ENCODE assay signal across 9 cellular contexts in genomic region chr13:111066544-111066943, GRCh38. TPM values are rescaled to one million over a fixed set of nuclear protein-coding genes. Genes with fewer than 3 reads are reported as not detected.
A peak's percentile ranks its signal among the peaks of the same experiment; 100 is the strongest.
DNase-seq lines count a peak whose midpoint lies in the region; ATAC-seq and TF ChIP-seq lines count a peak whose summit lies in the region.
"Had no signal": no experiment of that assay in that cellular context is flagged by ENCODE, and none has a peak within 500 bp of the region (broad histone marks: within the 10 kb centered on the region; RNA-seq: fewer than 3 reads in every experiment).

No MANE protein-coding gene starts in this region.

- 30 to 53% methylated on average over 22 of the region's 22 CpGs for WGBS in lung, 2 donors
- WGBS in thymus, result 28% methylated on average over 22 of the region's 22 CpGs

- H3K27ac ChIP-seq in lung (ENCODE audit: low read depth in 1 of 2, low read length in 1 of 2) (no peak overlapping the region), thymus (ENCODE audit: low read depth) (no peak overlapping the region)

- H3K36me3 ChIP-seq in lung (ENCODE audit: control insufficient read depth in 2 of 2, insufficient read depth in 2 of 2, low read length in 2 of 2), result no peaks in the 10 kb centered on the region
- H3K36me3 ChIP-seq in thymus (ENCODE audit: control insufficient read depth, insufficient read depth), result no peaks in the 10 kb centered on the region

- H3K4me1 Mint-ChIP-seq in activated T-cell treated with anti-CD3 and anti-CD28 coated beads, Interleukin-2, amount 50 U/mL, for 72 hours (ENCODE audit: low read depth), result peaks cover 18% of the 10 kb centered on the region

- H3K27me3 ChIP-seq in lung (ENCODE audit: control insufficient read depth, insufficient read depth), result peaks cover 3% of the 10 kb centered on the region
- H3K27me3 ChIP-seq in thymus (ENCODE audit: control insufficient read depth, insufficient read depth), result peaks cover 22% of the 10 kb centered on the region

- H3K9me3 Mint-ChIP-seq in activated T-cell treated with anti-CD3 and anti-CD28 coated beads, Interleukin-2, amount 50 U/mL, for 72 hours, result peaks cover 7 to 8% of the 10 kb centered on the region in 2 donors

- H3K27me3 Mint-ChIP-seq in activated T-cell treated with anti-CD3 and anti-CD28 coated beads, Interleukin-2, amount 50 U/mL, for 72 hours (ENCODE audit: low read depth), result peaks cover 51% of the 10 kb centered on the region

- H3K9me3 ChIP-seq in lung (ENCODE audit: control insufficient read depth in 2 of 2, insufficient read depth in 1 of 2, low read length in 1 of 2) (peaks cover 0 to 2% of the 10 kb centered on the region in 2 donors), thymus (ENCODE audit: control insufficient read depth) (peaks cover 3% of the 10 kb centered on the region)

- no peak for ATAC-seq in activated T-cell treated with anti-CD3 and anti-CD28 coated beads, Interleukin-2, amount 50 U/mL, for 72 hours (replicated peaks in 1 of 2)
- ATAC-seq in lung (ENCODE audit: insufficient read depth, low FRiP score) (no peak), HG03457 (IDR thresholded peaks at IDR 0.05; ENCODE audit: unreplicated experiment) (no peak), HG03108 (IDR thresholded peaks at IDR 0.05; ENCODE audit: unreplicated experiment) (no peak)

- TF ChIP-seq CTCF in choroid plexus epithelial cell (conservative IDR thresholded peaks at IDR 0.05; ENCODE audit: low read depth, low read length), result no peak
- no peak for TF ChIP-seq CTCF in lung (IDR thresholded peaks at IDR 0.05; ENCODE audit: control extremely low read depth, extremely low read depth)

- H3K4me1 ChIP-seq in lung (ENCODE audit: control insufficient read depth in 2 of 2, insufficient read depth in 2 of 2, low read length in 2 of 2) (peaks cover 0 to 4% of the 10 kb centered on the region in 2 donors), thymus (ENCODE audit: control insufficient read depth, insufficient read depth, low read length) (peaks cover 5% of the 10 kb centered on the region)

- peak overlapping the region; percentile 81 to 88 for H3K4me3 Mint-ChIP-seq in activated T-cell treated with anti-CD3 and anti-CD28 coated beads, Interleukin-2, amount 50 U/mL, for 72 hours

- no peak for DNase-seq in activated T-cell treated with anti-CD3 and anti-CD28 coated beads, Interleukin-2, amount 50 U/mL, for 72 hours
- no peak for DNase-seq in activated T-cell treated with anti-CD3 and anti-CD28 coated beads, Interleukin-2, amount 50 U/mL, for 1 hour
- DNase-seq in choroid plexus epithelial cell (ENCODE audit: low read depth) (peak; percentile 17), lung (ENCODE audit: low spot score) (peak; percentile 26), activated gamma-delta T cell (lab: John Stamatoyannopoulos, UW) (no peak)
- DNase-seq: SHP77 treated with DMSO at 0.1 percent for 48 hours had no signal

- peak overlapping the region; percentile 24 for H3K4me3 ChIP-seq in choroid plexus epithelial cell (ENCODE audit: low read depth, low read length)
- no peak overlapping the region for H3K4me3 ChIP-seq in lung
- H3K4me3 ChIP-seq in thymus (ENCODE audit: low read length), result peak overlapping the region; percentile 6

- H3K36me3 Mint-ChIP-seq in activated T-cell treated with anti-CD3 and anti-CD28 coated beads, Interleukin-2, amount 50 U/mL, for 72 hours (ENCODE audit: insufficient read depth in 2 of 2), result peaks cover 7 to 8% of the 10 kb centered on the region in 2 donors

- H3K27ac Mint-ChIP-seq in activated T-cell treated with anti-CD3 and anti-CD28 coated beads, Interleukin-2, amount 50 U/mL, for 72 hours, result no peak overlapping the region

RNA-seq across cellular contexts. Expression of gene ARHGEF7, which starts 48.6 kb away (rescaled TPM):
- 10 to 100 TPM; 55.1 to 64.4 TPM for total RNA-seq in activated T-cell treated with anti-CD3 and anti-CD28 coated beads, Interleukin-2, amount 50 U/mL, for 72 hours
- total RNA-seq in lung, result 100 to 1,000 TPM in 1 of 2 donors, 10 to 100 TPM in 1; 54.6 to 143 TPM
- polyA plus RNA-seq in lung (10 to 100 TPM; 20.9 to 21.1 TPM), thymus (60.4 TPM)

Comparison
In these comparisons a context has a peak if more than half of its experiments do, and no peak if none do; other contexts are left out.
1. DNase-seq: peak in choroid plexus epithelial cell (single experiment) and lung (single experiment); none in activated T-cell treated with anti-CD3 and anti-CD28 coated beads, Interleukin-2, amount 50 U/mL, for 72 hours (0 of 2), activated T-cell treated with anti-CD3 and anti-CD28 coated beads, Interleukin-2, amount 50 U/mL, for 1 hour (single experiment) and activated gamma-delta T cell (single experiment).